20 cellular contexts compared by ENCODE assay signal in the genomic region with DNA sequence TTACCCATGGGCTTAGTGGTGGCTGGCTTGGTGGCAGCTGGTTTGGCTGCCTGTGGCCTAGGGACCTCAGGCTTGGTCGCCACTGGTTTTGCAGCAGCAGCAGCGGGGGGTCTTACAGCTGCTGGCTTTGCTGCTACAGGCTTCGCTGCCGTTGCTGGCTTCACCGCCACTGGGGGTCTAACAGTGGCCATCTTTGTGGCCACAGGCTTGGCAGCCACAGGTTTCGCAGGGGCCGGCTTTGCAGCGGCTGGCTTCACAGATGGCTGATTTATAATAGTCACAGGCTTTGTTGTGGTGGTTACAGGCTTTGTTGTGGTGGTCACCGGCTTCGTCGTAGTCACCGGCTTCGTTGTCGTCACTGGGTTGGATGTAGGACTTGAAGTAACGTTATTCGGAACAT.
DNase-seq lines count a peak whose midpoint lies in the region; ATAC-seq, FAIRE-seq and TF ChIP-seq lines count a peak whose summit lies in the region.
"Had no signal": no experiment of that assay in that cellular context is flagged by ENCODE, and none has a peak within 500 bp of the region (broad histone marks: within the 10 kb centered on the region; RNA-seq: fewer than 3 reads in every experiment).

No MANE protein-coding gene starts in this region.

- no peak for FAIRE-seq in GM12878 (lab: Jason Lieb, UNC)
- FAIRE-seq: D721Med had no signal

- TF ChIP-seq POLR2A in GM12878 (IDR thresholded peaks at IDR 0.05; ENCODE audit: low read depth, low read length): no peak
- TF ChIP-seq POLR2A in GM18505 (IDR thresholded peaks at IDR 0.05; ENCODE audit: borderline replicate concordance, extremely low read depth, insufficient read depth, insufficient read length): no peak
- TF ChIP-seq POLR2A in right lobe of liver (IDR thresholded peaks at IDR 0.05): no peak

- H3K4me2 ChIP-seq in GM12878 (ENCODE audit: control insufficient read depth, insufficient read depth) (no peak overlapping the region), neural progenitor cell (no peak overlapping the region)
- H3K4me2 ChIP-seq: GM23338 had no signal

- CTCF ChIA-PET in GM12878 (lab: Yijun Ruan, JAX): interaction anchor here (0.8 kb wide), 1 partner anchor 177 kb away, joined by 3 read pairs; no protein-coding TSS in a partner anchor

- H3K36me3 Mint-ChIP-seq in neural progenitor cell: no peaks in the 10 kb centered on the region

- no peaks in the 10 kb centered on the region for H3K79me2 ChIP-seq in GM12878 (ENCODE audit: control insufficient read depth, insufficient read depth, low read length)
- no peaks in the 10 kb centered on the region for H3K79me2 ChIP-seq in neural progenitor cell (ENCODE audit: low read depth)

- H4K20me1 ChIP-seq in GM12878 (ENCODE audit: control insufficient read depth, insufficient read depth) (no peaks in the 10 kb centered on the region), neural progenitor cell (ENCODE audit: low read depth) (no peaks in the 10 kb centered on the region)

- H3K4me1 ChIP-seq in GM12878 (ENCODE audit: control insufficient read depth, insufficient read depth, low read length) (no peaks in the 10 kb centered on the region), neural progenitor cell (no peaks in the 10 kb centered on the region), stomach smooth muscle (ENCODE audit: control insufficient read depth, insufficient read depth, low read length) (peaks cover 22% of the 10 kb centered on the region), right lobe of liver (no peaks in the 10 kb centered on the region)
- H3K4me1 ChIP-seq: BE2C had no signal

- H3K9ac ChIP-seq in GM12878 (ENCODE audit: control insufficient read depth, insufficient read depth, low read length) (no peak overlapping the region), neural progenitor cell (no peak overlapping the region), stomach smooth muscle (ENCODE audit: low read length in 2 of 2) (no peak overlapping the region)

- TF ChIP-seq CTCF in GM12878 (IDR thresholded peaks at IDR 0.05 in 2 of 3, conservative IDR thresholded peaks at IDR 0.05 in 1 of 3; ENCODE audit: control insufficient read depth in 2 of 3, extremely low read depth in 1 of 3, insufficient read depth in 1 of 3, low read depth in 3 of 3, low read length in 3 of 3): no peak
- TF ChIP-seq CTCF in neural progenitor cell (IDR thresholded peaks at IDR 0.05): no peak
- TF ChIP-seq CTCF in right lobe of liver (IDR thresholded peaks at IDR 0.05): no peak

- no peaks in the 10 kb centered on the region for H3K27me3 ChIP-seq in H7 (ENCODE audit: control insufficient read depth, insufficient read depth, low read length)
- H3K27me3 ChIP-seq in GM12878 (replicated peaks in 1 of 2; ENCODE audit: control insufficient read depth in 2 of 2, insufficient read depth in 2 of 2, low read length in 1 of 2): no peaks in the 10 kb centered on the region; a peak in 1 of 4 replicates
- no peaks in the 10 kb centered on the region for H3K27me3 ChIP-seq in neural progenitor cell
- H3K27me3 ChIP-seq in stomach smooth muscle (ENCODE audit: control insufficient read depth in 1 of 2, insufficient read depth in 2 of 2, low read length in 2 of 2): no peaks in the 10 kb centered on the region
- no peaks in the 10 kb centered on the region for H3K27me3 ChIP-seq in right lobe of liver
- H3K27me3 ChIP-seq: BE2C had no signal

- H3K9me3 ChIP-seq in GM12878 (replicated peaks; ENCODE audit: control insufficient read depth, insufficient read depth, low read length): no peaks in the 10 kb centered on the region
- H3K9me3 ChIP-seq in neural progenitor cell (ENCODE audit: low read depth): no peaks in the 10 kb centered on the region
- H3K9me3 ChIP-seq in stomach smooth muscle (ENCODE audit: control insufficient read depth in 2 of 2, low read length in 2 of 2): no peaks in the 10 kb centered on the region
- H3K9me3 ChIP-seq in right lobe of liver: no peaks in the 10 kb centered on the region
- H3K9me3 ChIP-seq: BE2C had no signal

- no peak overlapping the region for H3K4me3 Mint-ChIP-seq in neural progenitor cell
- H3K4me3 Mint-ChIP-seq: CD8-positive, alpha-beta T cell; GM23338 had no signal

- H3K36me3 ChIP-seq in H7 (replicated peaks; ENCODE audit: control insufficient read depth, insufficient read depth, low read length) (no peaks in the 10 kb centered on the region; the same call in 1 of the 2 replicates), GM12878 (ENCODE audit: control insufficient read depth in 2 of 2, insufficient read depth in 2 of 2, low read length in 1 of 2) (no peaks in the 10 kb centered on the region), neural progenitor cell (no peaks in the 10 kb centered on the region), stomach smooth muscle (ENCODE audit: control insufficient read depth in 2 of 2, insufficient read depth in 2 of 2, low read length in 2 of 2) (peaks cover 80% of the 10 kb centered on the region in 2 donors), right lobe of liver (no peaks in the 10 kb centered on the region)
- H3K36me3 ChIP-seq: BE2C had no signal

- RAD21 ChIA-PET in GM12878 (lab: Charles Lee; ENCODE audit: unreplicated experiment): no interaction called here

- no peaks in the 10 kb centered on the region for H3K9me3 Mint-ChIP-seq in neural progenitor cell
- H3K9me3 Mint-ChIP-seq: CD8-positive, alpha-beta T cell; GM23338 had no signal

- SMC1A ChIA-PET in GM12878 (lab: Charles Lee; ENCODE audit: uncharacterized antibody, unreplicated experiment): no interaction called here

- intact Hi-C loops in GM12878 (cut with micrococcal nuclease; ENCODE audit: unreplicated experiment) (no loop called here), right lobe of liver (cut with DNase I) (no loop called here)

- DNase-seq in H7: peak; percentile 30
- DNase-seq in GM12878 (ENCODE audit: low read depth, low spot score): no peak
- DNase-seq in neural progenitor cell (ENCODE audit: low spot score): peak; percentile 21
- no peak for DNase-seq in COLO829 (ENCODE audit: low spot score)
- DNase-seq in right lobe of liver: no peak
- DNase-seq: BE2C; CD8-positive, alpha-beta T cell; DMS79 treated with DMSO at 0.1 percent for 48 hours; KG1; NCI-H1436; NCI-H2029; NCI-H2171; NCI-H446; RPMI8226; SIG-M5 had no signal

- H2AFZ ChIP-seq in GM12878 (ENCODE audit: control insufficient read depth, low read depth, low read length) (no peak overlapping the region), neural progenitor cell (replicated peaks) (no peak overlapping the region)
- H2AFZ ChIP-seq: GM23338 had no signal

- TF ChIP-seq RAD21 in GM12878 (IDR thresholded peaks at IDR 0.05; ENCODE audit: insufficient read depth, low read depth, low read length): no peak

- POLR2A ChIA-PET in GM12878 (lab: Charles Lee): no interaction called here

- H3K27ac ChIP-seq in GM12878 (ENCODE audit: control insufficient read depth, insufficient read depth): no peak overlapping the region
- no peak overlapping the region for H3K27ac ChIP-seq in neural progenitor cell
- H3K27ac ChIP-seq in stomach smooth muscle (ENCODE audit: low read length): peak overlapping the region; percentile 66
- no peak overlapping the region for H3K27ac ChIP-seq in right lobe of liver

- H3K4me1 Mint-ChIP-seq in neural progenitor cell: peaks cover 5% of the 10 kb centered on the region

- no TSS peak for BruUV-seq in GM12878 (replicated peaks; lab: Mats Ljungman, UMichigan)

- no peak for TF ChIP-seq EP300 in GM12878 (IDR thresholded peaks at IDR 0.05; ENCODE audit: borderline replicate concordance in 1 of 2, control insufficient read depth in 1 of 2, low read depth in 2 of 2, low read length in 2 of 2)

- WGBS in GM12878 (ENCODE audit: insufficient coverage, insufficient replicate concordance, low lambda C conversion rate, missing lambda C conversion rate): 63% methylated on average over 16 of the region's 16 CpGs
- 85% methylated on average over 9 of the region's 16 CpGs for WGBS in right lobe of liver (ENCODE audit: insufficient coverage, low coverage, low lambda C conversion rate, missing lambda C conversion rate)

- in situ Hi-C loops in GM12878 (cut with MboI): no loop called here

- peaks cover 5% of the 10 kb centered on the region for H3K27me3 Mint-ChIP-seq in neural progenitor cell (ENCODE audit: insufficient read depth, low read depth)

- no peak overlapping the region for H3K4me3 ChIP-seq in H7 (ENCODE audit: insufficient read depth, low read depth, low read length)
- H3K4me3 ChIP-seq in GM12878: no peak overlapping the region
- no peak overlapping the region for H3K4me3 ChIP-seq in neural progenitor cell
- no peak overlapping the region for H3K4me3 ChIP-seq in stomach smooth muscle (ENCODE audit: low read length in 2 of 2)
- no peak overlapping the region for H3K4me3 ChIP-seq in right lobe of liver
- H3K4me3 ChIP-seq: GM23338 had no signal

- no peaks in the 10 kb centered on the region for H3F3A ChIP-seq in neural progenitor cell (ENCODE audit: low read depth)

- ATAC-seq in GM12878: peak; percentile 67
- ATAC-seq in GM18505 (IDR thresholded peaks at IDR 0.05; ENCODE audit: unreplicated experiment): no peak
- no peak for ATAC-seq in right lobe of liver
- ATAC-seq in HG02840 (IDR thresholded peaks at IDR 0.05; ENCODE audit: low FRiP score, unreplicated experiment): no peak
- ATAC-seq: CD8-positive, alpha-beta T cell; GM23338 had no signal

- no peak overlapping the region for H3K27ac Mint-ChIP-seq in neural progenitor cell
- H3K27ac Mint-ChIP-seq: CD8-positive, alpha-beta T cell had no signal

TF ChIP-seq in GM12878, 131 proteins besides CTCF, POLR2A, EP300 and RAD21:
- TF ChIP-seq HCFC1 (IDR thresholded peaks at IDR 0.05; ENCODE audit: low read length): no peak
- TF ChIP-seq DPF2 (IDR thresholded peaks at IDR 0.05): no peak
- peak; percentile 25; the same call in 1 of the 2 replicates for TF ChIP-seq PAX5 (IDR thresholded peaks at IDR 0.05; ENCODE audit: borderline replicate concordance, low read depth, low read length)
- no peak for TF ChIP-seq EED (IDR thresholded peaks at IDR 0.05; ENCODE audit: low read depth)

Comparison
In these comparisons a context has a peak if more than half of its experiments do, and no peak if none do; other contexts are left out.
1. DNase-seq: peak in H7 (single experiment) and neural progenitor cell (single experiment); none in GM12878 (single experiment), COLO829 (single experiment) and right lobe of liver (0 of 3).